In the genomic region with DNA sequence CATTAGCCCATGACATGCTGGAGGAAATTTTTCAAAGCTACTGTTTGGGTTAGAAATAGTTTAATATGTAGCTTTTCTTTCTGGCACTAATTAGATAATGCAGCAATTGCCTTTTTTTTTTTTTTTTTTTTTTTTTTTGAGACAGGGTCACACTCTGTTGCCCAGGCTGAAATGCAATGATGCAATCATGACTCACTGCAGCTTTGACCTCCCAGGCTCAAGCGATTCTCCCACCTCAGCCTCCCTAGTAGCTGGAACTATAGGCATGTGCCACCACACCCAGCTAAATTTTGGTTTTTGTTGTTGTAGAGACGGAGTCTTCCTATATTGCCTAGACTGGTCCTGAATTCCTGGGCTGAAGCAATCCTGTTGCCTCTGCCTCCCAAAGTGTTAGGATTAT, we compare ENCODE assay signal across 17 cellular contexts.
"Had no signal": no experiment of that assay in that cellular context is flagged by ENCODE, and none has a peak within 500 bp of the region (broad histone marks: within the 10 kb centered on the region; RNA-seq: fewer than 3 reads in every experiment).

No MANE protein-coding gene starts in this region.

- ATAC-seq: activated CD8-positive, alpha-beta T cell treated with anti-CD3 and anti-CD28 coated beads for 36 hours; body of pancreas; lower lobe of right lung; right cardiac atrium had no signal

- H3K36me3 Mint-ChIP-seq: activated naive CD8-positive, alpha-beta T cell treated with anti-CD3 and anti-CD28 coated beads for 36 hours had no signal

- H3K9me3 ChIP-seq: body of pancreas, thoracic aorta had no signal

- H3K4me3 ChIP-seq: body of pancreas, hepatocyte, lower lobe of right lung, stomach, thoracic aorta had no signal

- H3K4me1 ChIP-seq: body of pancreas, lower lobe of right lung, stomach had no signal

- H3K27ac ChIP-seq: body of pancreas, hepatocyte, lower lobe of right lung, stomach, thoracic aorta, WERI-Rb-1 had no signal

- H3K4me3 Mint-ChIP-seq: activated CD8-positive, alpha-beta T cell treated with anti-CD3 and anti-CD28 coated beads for 36 hours; activated naive CD8-positive, alpha-beta T cell treated with anti-CD3 and anti-CD28 coated beads for 36 hours had no signal

- DNase-seq: activated CD4-positive, alpha-beta T cell treated with anti-CD3 and anti-CD28 coated beads for 48 hours; activated CD8-positive, alpha-beta memory T cell treated with anti-CD3 and anti-CD28 coated beads, Interleukin-2, amount 50 U/mL, for 4 hours; activated CD8-positive, alpha-beta T cell treated with anti-CD3 and anti-CD28 coated beads for 36 hours; activated gamma-delta T cell treated with Interleukin-2 at 50 U/mL for 16 hours; activated naive CD8-positive, alpha-beta T cell treated with anti-CD3 and anti-CD28 coated beads for 36 hours; amygdala; body of pancreas; caudate nucleus; kidney glomerular epithelial cell; lower lobe of right lung; right cardiac atrium; small intestine; stomach; WERI-Rb-1 had no signal

- H3K27me3 Mint-ChIP-seq: activated CD8-positive, alpha-beta T cell treated with anti-CD3 and anti-CD28 coated beads for 36 hours; activated naive CD8-positive, alpha-beta T cell treated with anti-CD3 and anti-CD28 coated beads for 36 hours; progenitor cell of endocrine pancreas had no signal

- H3K27me3 ChIP-seq: body of pancreas, hepatocyte, stomach had no signal

- H3K36me3 ChIP-seq: lower lobe of right lung, stomach, thoracic aorta, WERI-Rb-1 had no signal

- H3K27ac Mint-ChIP-seq: activated CD8-positive, alpha-beta T cell treated with anti-CD3 and anti-CD28 coated beads for 36 hours; activated naive CD8-positive, alpha-beta T cell treated with anti-CD3 and anti-CD28 coated beads for 36 hours; progenitor cell of endocrine pancreas had no signal
